10 cellular contexts compared by ENCODE assay signal in the genomic region with DNA sequence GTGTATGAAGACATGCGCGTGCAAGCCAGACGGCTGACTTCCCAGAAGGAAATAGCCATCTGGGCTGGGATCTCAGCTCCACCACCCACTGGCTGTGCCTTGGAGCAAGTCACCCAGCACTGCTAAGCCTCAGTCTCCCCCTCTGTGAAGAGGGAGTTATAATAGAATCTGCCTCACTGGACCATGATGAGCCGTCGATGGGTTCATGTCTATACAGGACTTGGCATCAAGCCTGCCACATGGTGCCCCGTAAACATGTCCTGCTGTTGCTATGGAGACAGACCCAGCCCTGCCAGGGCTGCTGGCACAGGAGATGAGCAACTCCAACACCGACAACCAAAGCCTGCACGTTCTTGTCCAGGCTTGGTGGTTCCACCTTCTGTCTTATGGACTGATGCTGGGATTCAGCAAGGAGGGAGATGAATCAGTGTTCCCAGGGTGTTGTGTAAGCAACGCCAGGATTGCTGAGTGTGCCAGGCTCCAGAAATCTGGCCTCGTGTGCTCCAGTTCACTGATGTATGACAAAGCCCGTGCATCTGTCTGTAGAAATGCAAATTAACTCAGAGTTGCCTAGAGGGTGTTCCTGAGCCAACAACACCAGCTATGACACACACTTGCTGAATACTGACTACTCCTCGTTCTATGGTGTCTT. TPM values are rescaled to one million over a fixed set of nuclear protein-coding genes. Genes with fewer than 3 reads are reported as not detected.
A peak's percentile ranks its signal among the peaks of the same experiment; 100 is the strongest.
DNase-seq lines count a peak whose midpoint lies in the region; ATAC-seq and TF ChIP-seq lines count a peak whose summit lies in the region.
"Had no signal": no experiment of that assay in that cellular context is flagged by ENCODE, and none has a peak within 500 bp of the region (broad histone marks: within the 10 kb centered on the region; RNA-seq: fewer than 3 reads in every experiment).

No MANE protein-coding gene starts in this region.

- H3K4me3 ChIP-seq in CD8-positive, alpha-beta T cell (ENCODE audit: low read depth, low read length) = no peak overlapping the region
- no peak overlapping the region for H3K4me3 ChIP-seq in endodermal cell (ENCODE audit: low read length)

- no peak overlapping the region for H3K9ac ChIP-seq in endodermal cell (ENCODE audit: extremely low read depth, low read length, poor library complexity, severe bottlenecking)
- H3K9ac ChIP-seq: KMS-11 had no signal

- no peak overlapping the region for H3K27ac Mint-ChIP-seq in CD8-positive, alpha-beta T cell
- no peak overlapping the region for H3K27ac Mint-ChIP-seq in endodermal cell
- no peak overlapping the region for H3K27ac Mint-ChIP-seq in stimulated activated effector memory CD8-positive, alpha-beta T cell treated with anti-CD3 and anti-CD28 coated beads, Interleukin-12 subunit alpha, Interleukin-12 subunit beta, amount 100 ng/mL, for 72 hours

- H3K27me3 Mint-ChIP-seq in CD8-positive, alpha-beta T cell (ENCODE audit: low read depth) = no peaks in the 10 kb centered on the region
- H3K27me3 Mint-ChIP-seq in endodermal cell (ENCODE audit: insufficient read depth) = peaks cover 2% of the 10 kb centered on the region

- H3K4me1 Mint-ChIP-seq in CD8-positive, alpha-beta T cell (ENCODE audit: low read depth) = peaks cover 12% of the 10 kb centered on the region
- H3K4me1 Mint-ChIP-seq in endodermal cell = no peaks in the 10 kb centered on the region
- peaks cover under 1% of the 10 kb centered on the region for H3K4me1 Mint-ChIP-seq in stimulated activated effector memory CD8-positive, alpha-beta T cell treated with anti-CD3 and anti-CD28 coated beads, Interleukin-12 subunit alpha, Interleukin-12 subunit beta, amount 100 ng/mL, for 72 hours

- no peaks in the 10 kb centered on the region for H3K9me3 Mint-ChIP-seq in CD8-positive, alpha-beta T cell
- peaks cover 19% of the 10 kb centered on the region for H3K9me3 Mint-ChIP-seq in endodermal cell
- no peaks in the 10 kb centered on the region for H3K9me3 Mint-ChIP-seq in stimulated activated effector memory CD8-positive, alpha-beta T cell treated with anti-CD3 and anti-CD28 coated beads, Interleukin-12 subunit alpha, Interleukin-12 subunit beta, amount 100 ng/mL, for 72 hours

- CTCF ChIA-PET in CD8-positive, alpha-beta T cell (lab: Charles Lee) = no interaction called here

- intact Hi-C loops in CD8-positive, alpha-beta T cell (cut with DNase I, micrococcal nuclease) = no loop called here

- no peaks in the 10 kb centered on the region for H3K27me3 ChIP-seq in CD8-positive, alpha-beta T cell (ENCODE audit: insufficient read depth, low read length)
- no peaks in the 10 kb centered on the region for H3K27me3 ChIP-seq in endodermal cell (ENCODE audit: control insufficient read depth, insufficient read depth, low read length, poor library complexity, severe bottlenecking)

- POLR2A ChIA-PET in CD8-positive, alpha-beta T cell (lab: Charles Lee) = no interaction called here

- no peak for TF ChIP-seq CTCF in CD8-positive, alpha-beta T cell (IDR thresholded peaks at IDR 0.05)
- TF ChIP-seq CTCF in endodermal cell (conservative IDR thresholded peaks at IDR 0.05) = no peak

- 80 to 89% methylated on average over 8 to 12 of the region's 12 CpGs for WGBS in endodermal cell (ENCODE audit: insufficient coverage in 1 of 2, insufficient read length in 1 of 2), 2 experiments

- H3K4me3 Mint-ChIP-seq in CD8-positive, alpha-beta T cell = no peak overlapping the region
- H3K4me3 Mint-ChIP-seq in endodermal cell = no peak overlapping the region
- no peak overlapping the region for H3K4me3 Mint-ChIP-seq in stimulated activated effector memory CD8-positive, alpha-beta T cell treated with anti-CD3 and anti-CD28 coated beads, Interleukin-12 subunit alpha, Interleukin-12 subunit beta, amount 100 ng/mL, for 72 hours

- H3K9me3 ChIP-seq in CD8-positive, alpha-beta T cell (ENCODE audit: low read length) = no peaks in the 10 kb centered on the region
- no peaks in the 10 kb centered on the region for H3K9me3 ChIP-seq in endodermal cell (ENCODE audit: control insufficient read depth, low read length)

- H3K36me3 Mint-ChIP-seq in CD8-positive, alpha-beta T cell = no peaks in the 10 kb centered on the region
- no peaks in the 10 kb centered on the region for H3K36me3 Mint-ChIP-seq in endodermal cell (ENCODE audit: low read depth)
- peaks cover 5% of the 10 kb centered on the region for H3K36me3 Mint-ChIP-seq in stimulated activated effector memory CD8-positive, alpha-beta T cell treated with anti-CD3 and anti-CD28 coated beads, Interleukin-12 subunit alpha, Interleukin-12 subunit beta, amount 100 ng/mL, for 72 hours

- peak; percentile 33 for ATAC-seq in CD8-positive, alpha-beta T cell
- peak; percentile 84 for ATAC-seq in GM18520 (IDR thresholded peaks at IDR 0.05; ENCODE audit: unreplicated experiment)
- peak; percentile 92 for ATAC-seq in HG02938 (IDR thresholded peaks at IDR 0.05; ENCODE audit: unreplicated experiment)
- peak; percentile 84 for ATAC-seq in stimulated activated effector memory CD8-positive, alpha-beta T cell treated with anti-CD3 and anti-CD28 coated beads, Interleukin-12 subunit alpha, Interleukin-12 subunit beta, amount 100 ng/mL, for 72 hours

- peaks cover 31% of the 10 kb centered on the region for H3K4me1 ChIP-seq in CD8-positive, alpha-beta T cell (ENCODE audit: insufficient read depth, low read length)
- no peaks in the 10 kb centered on the region for H3K4me1 ChIP-seq in endodermal cell (ENCODE audit: control insufficient read depth, insufficient read depth, low read length)

- peak in 3 of 7 experiments; percentile 18 to 68 (median 20) for DNase-seq in CD8-positive, alpha-beta T cell
- DNase-seq in NCI-H2196 treated with DMSO at 0.1 percent for 48 hours (lab: John Stamatoyannopoulos, UW; ENCODE audit: unreplicated experiment) (peak; percentile 34), endodermal cell (no peak), DMS114 treated with DMSO at 0.1 percent for 48 hours (lab: John Stamatoyannopoulos, UW; ENCODE audit: unreplicated experiment) (no peak)
- no peak for DNase-seq in stimulated activated effector memory CD8-positive, alpha-beta T cell treated with anti-CD3 and anti-CD28 coated beads, Interleukin-12 subunit alpha, Interleukin-12 subunit beta, amount 100 ng/mL, for 72 hours (ENCODE audit: low spot score in 2 of 2)
- no peak for DNase-seq in stimulated activated CD4-positive, alpha-beta T cell treated with anti-CD3 and anti-CD28 coated beads, Interleukin-2, amount 100 ng/mL, for 48 hours

- no peak overlapping the region for H3K27ac ChIP-seq in CD8-positive, alpha-beta T cell (ENCODE audit: low read depth, low read length)
- H3K27ac ChIP-seq in endodermal cell (ENCODE audit: low read depth, low read length) = peak overlapping the region; percentile 59
- H3K27ac ChIP-seq: KMS-11 had no signal

- no peaks in the 10 kb centered on the region for H3K36me3 ChIP-seq in CD8-positive, alpha-beta T cell (ENCODE audit: insufficient read depth, low read length)
- no peaks in the 10 kb centered on the region for H3K36me3 ChIP-seq in endodermal cell (ENCODE audit: control insufficient read depth, insufficient read depth, low read length)

RNA-seq across cellular contexts. Expression of gene GPR15LG, which starts 5.6 kb away (rescaled TPM):
- not detected for total RNA-seq in CD8-positive, alpha-beta T cell
- not detected for total RNA-seq in endodermal cell
- polyA plus RNA-seq in endodermal cell (2013, experiment 1 of 2) = not detected
- polyA plus RNA-seq in endodermal cell (2013, experiment 2 of 2) = not detected
- total RNA-seq: glomerular endothelial cell had no signal

RNA-seq across cellular contexts. Expression of gene CDHR1, which starts 15.2 kb away (rescaled TPM):
- 1 to 10 TPM; 1.5 to 1.7 TPM for total RNA-seq in CD8-positive, alpha-beta T cell
- 1 to 10 TPM in 1 of 2 donors, under 1 TPM in 1; 0.77 to 4.1 TPM for total RNA-seq in endodermal cell
- polyA plus RNA-seq in endodermal cell (2013, experiment 1 of 2) = 1.7 TPM
- 1.8 TPM for polyA plus RNA-seq in endodermal cell (2013, experiment 2 of 2)

RNA-seq across cellular contexts. Expression of gene GHITM, which starts 39.9 kb away (rescaled TPM):
- 10 to 100 TPM; 72.3 to 76.3 TPM for total RNA-seq in CD8-positive, alpha-beta T cell
- total RNA-seq in endodermal cell = 10 to 100 TPM; 84.5 to 85.8 TPM
- 98.4 TPM for polyA plus RNA-seq in endodermal cell (2013, experiment 1 of 2)
- polyA plus RNA-seq in endodermal cell (2013, experiment 2 of 2) = 85.6 TPM

RNA-seq across cellular contexts. Expression of gene LRIT2, which starts 46.2 kb away (rescaled TPM):
- total RNA-seq in CD8-positive, alpha-beta T cell = not detected
- not detected for total RNA-seq in endodermal cell
- not detected for polyA plus RNA-seq in endodermal cell (2013, experiment 1 of 2)
- not detected for polyA plus RNA-seq in endodermal cell (2013, experiment 2 of 2)
- total RNA-seq: glomerular endothelial cell had no signal

Comparison
In these comparisons a context has a peak if more than half of its experiments do, and no peak if none do; other contexts are left out.
1. ATAC-seq: peak in every context shown above with its lines; median percentile 92 in HG02938; 84 in GM18520; 84 in stimulated activated effector memory CD8-positive, alpha-beta T cell treated with anti-CD3 and anti-CD28 coated beads, Interleukin-12 subunit alpha, Interleukin-12 subunit beta, amount 100 ng/mL, for 72 hours; 33 in CD8-positive, alpha-beta T cell.